In genomic region chr12:112963227-112963861, GRCh38 we compare ENCODE assay signal across 15 cellular contexts. TPM values are rescaled to one million over a fixed set of nuclear protein-coding genes. Genes with fewer than 3 reads are reported as not detected.
DNase-seq lines count a peak whose midpoint lies in the region; ATAC-seq and TF ChIP-seq lines count a peak whose summit lies in the region.
"Had no signal": no experiment of that assay in that cellular context is flagged by ENCODE, and none has a peak within 500 bp of the region (broad histone marks: within the 10 kb centered on the region; RNA-seq: fewer than 3 reads in every experiment).

No MANE protein-coding gene starts in this region.

- TF ChIP-seq CTCF in esophagus muscularis mucosa (IDR thresholded peaks at IDR 0.05) (no peak), vagina (IDR thresholded peaks at IDR 0.05) (no peak)

- WGBS in esophagus muscularis mucosa = 88% methylated on average over 14 of the region's 14 CpGs

- no peaks in the 10 kb centered on the region for H3K27me3 ChIP-seq in esophagus muscularis mucosa
- H3K27me3 ChIP-seq in vagina = no peaks in the 10 kb centered on the region

- H3K4me1 ChIP-seq in esophagus muscularis mucosa = no peaks in the 10 kb centered on the region
- no peaks in the 10 kb centered on the region for H3K4me1 ChIP-seq in vagina
- H3K4me1 ChIP-seq: A549 had no signal

- intact Hi-C loops in cardiac septum (cut with DNase I) (no loop called here), Right ventricle myocardium superior (cut with DNase I) (no loop called here), esophagus muscularis mucosa (cut with DNase I) (no loop called here), vagina (cut with DNase I) (no loop called here)

- H3K27ac ChIP-seq in esophagus muscularis mucosa (replicated peaks in 1 of 4) = no peak overlapping the region
- no peak overlapping the region for H3K27ac ChIP-seq in vagina
- H3K27ac ChIP-seq: A549, GM23248 had no signal

- peaks cover 12 to 97% (median 70%) of the 10 kb centered on the region in 4 donors for H3K36me3 ChIP-seq in esophagus muscularis mucosa
- H3K36me3 ChIP-seq in vagina = peaks cover 0 to 68% of the 10 kb centered on the region in 2 donors

- no peak for ATAC-seq in Right ventricle myocardium superior (ENCODE audit: poor library complexity)
- no peak for ATAC-seq in GM18909 (IDR thresholded peaks at IDR 0.05; ENCODE audit: poor library complexity, unreplicated experiment)
- ATAC-seq in stimulated activated naive CD8-positive, alpha-beta T cell treated with anti-CD3 and anti-CD28 coated beads, Interleukin-15, Interleukin-2, amounts not matched to agents 100 U/mL and 50 U/mL, for 24 hours = no peak
- ATAC-seq: A549 had no signal

- H3K4me3 ChIP-seq in esophagus muscularis mucosa (no peak overlapping the region), vagina (no peak overlapping the region)
- H3K4me3 ChIP-seq: A549, GM23248 had no signal

- TF ChIP-seq POLR2A in esophagus muscularis mucosa (IDR thresholded peaks at IDR 0.05; ENCODE audit: low read depth) (no peak), vagina (IDR thresholded peaks at IDR 0.05) (no peak)

- peak; percentile 33 for DNase-seq in cardiac septum (ENCODE audit: low spot score)
- DNase-seq in Right ventricle myocardium superior = no peak
- peak; percentile 37 for DNase-seq in esophagus muscularis mucosa (ENCODE audit: extremely low spot score)
- DNase-seq in midbrain (lab: John Stamatoyannopoulos, UW) = peak; percentile 14
- peak; percentile 34 to 85 for DNase-seq in vagina (ENCODE audit: extremely low spot score in 2 of 2)
- DNase-seq in T-helper 1 cell = no peak
- no peak for DNase-seq in stimulated activated naive CD8-positive, alpha-beta T cell treated with anti-CD3 and anti-CD28 coated beads, Interleukin-15, Interleukin-2, amounts not matched to agents 100 U/mL and 50 U/mL, for 24 hours
- DNase-seq: DMS79 treated with DMSO at 0.1 percent for 48 hours, GM23248, KG1, NCI-H1092, NCI-H2081 treated with DMSO at 0.1 percent for 48 hours, NCI-H524 treated with DMSO at 0.1 percent for 48 hours had no signal

- H3K9me3 ChIP-seq in esophagus muscularis mucosa = peaks cover 0 to 12% (median 4%) of the 10 kb centered on the region in 4 donors
- no peaks in the 10 kb centered on the region for H3K9me3 ChIP-seq in vagina
- H3K9me3 ChIP-seq: A549 had no signal

- TF ChIP-seq EP300 in esophagus muscularis mucosa (IDR thresholded peaks at IDR 0.05) = no peak

RNA-seq across cellular contexts. Expression of gene OAS2, which starts 15.0 kb away (rescaled TPM):
- 6.4 TPM for total RNA-seq in cardiac septum
- total RNA-seq in Right ventricle myocardium superior = 3.7 TPM
- total RNA-seq in esophagus muscularis mucosa = 1 to 10 TPM; 4.8 to 9.1 (median 7.4) TPM
- total RNA-seq in vagina = 14.0 TPM

RNA-seq across cellular contexts. Expression of gene OAS3, which starts 25.1 kb away (rescaled TPM):
- total RNA-seq in cardiac septum = 6.4 TPM
- total RNA-seq in Right ventricle myocardium superior = 5.1 TPM
- 1 to 10 TPM; 6.0 to 9.6 (median 9.2) TPM for total RNA-seq in esophagus muscularis mucosa
- total RNA-seq in vagina = 20.1 TPM

RNA-seq across cellular contexts. Expression of gene OAS1, which starts 56.6 kb away (rescaled TPM):
- total RNA-seq in cardiac septum = 4.0 TPM
- total RNA-seq in Right ventricle myocardium superior = 4.6 TPM
- 10 to 100 TPM in 2 of 4 donors, 1 to 10 TPM in 2; 9.9 to 10.4 (median 10.0) TPM for total RNA-seq in esophagus muscularis mucosa
- total RNA-seq in vagina = 30.9 TPM
- total RNA-seq: GM23248 had no signal

Comparison
In these comparisons a context has a peak if more than half of its experiments do, and no peak if none do; other contexts are left out.
1. DNase-seq: peak in cardiac septum (single experiment), esophagus muscularis mucosa (single experiment), midbrain (single experiment) and vagina (2 of 2); none in Right ventricle myocardium superior (single experiment), T-helper 1 cell (0 of 5) and stimulated activated naive CD8-positive, alpha-beta T cell treated with anti-CD3 and anti-CD28 coated beads, Interleukin-15, Interleukin-2, amounts not matched to agents 100 U/mL and 50 U/mL, for 24 hours (single experiment).